26 cellular contexts compared by ENCODE assay signal in the genomic region with DNA sequence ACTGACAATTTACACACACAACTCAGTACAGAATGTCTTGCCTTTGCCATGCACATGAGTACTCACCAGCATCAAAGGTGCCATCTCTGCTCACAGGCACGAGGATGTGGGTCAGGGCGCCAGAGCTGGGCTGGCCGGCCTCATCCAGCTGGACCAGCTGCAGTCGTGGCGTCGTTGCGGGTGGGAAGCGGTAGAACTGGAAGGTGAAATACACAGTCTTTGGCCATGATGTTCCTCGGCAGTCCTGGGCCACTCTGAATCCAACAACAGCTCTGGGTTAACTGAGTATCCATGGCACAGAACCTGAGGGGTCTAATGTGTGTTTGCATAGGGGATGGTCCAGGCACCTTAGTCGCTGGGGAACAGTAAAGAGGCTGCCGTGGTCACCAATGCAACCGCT.
"Had no signal": no experiment of that assay in that cellular context is flagged by ENCODE, and none has a peak within 500 bp of the region (broad histone marks: within the 10 kb centered on the region; RNA-seq: fewer than 3 reads in every experiment).

No MANE protein-coding gene starts in this region.

- H3K4me1 Mint-ChIP-seq: activated B cell treated with CpG ODN at 0.5 μM for 24 hours; activated naive CD4-positive, alpha-beta T cell treated with anti-CD3 and anti-CD28 coated beads, Interleukin-2, amount 10 ng/mL, durations not matched to agents 7 days and 5 days; activated naive CD8-positive, alpha-beta T cell treated with anti-CD3 and anti-CD28 coated beads for 36 hours; T-cell had no signal

- H3K27me3 Mint-ChIP-seq: activated B cell treated with CpG ODN at 0.5 μM for 24 hours; activated CD4-positive, alpha-beta T cell treated with anti-CD3 and anti-CD28 coated beads, Interleukin-2, amount 10 ng/mL, durations not matched to agents 24 days and 14 days; activated CD8-positive, alpha-beta memory T cell treated with anti-CD3 and anti-CD28 coated beads, Interleukin-2, amount 10 ng/mL, durations not matched to agents 7 days and 5 days; activated naive CD4-positive, alpha-beta T cell treated with anti-CD3 and anti-CD28 coated beads, Interleukin-2, amount 10 ng/mL, durations not matched to agents 7 days and 5 days; activated naive CD8-positive, alpha-beta T cell treated with anti-CD3 and anti-CD28 coated beads for 36 hours; activated T-cell treated with anti-CD3 and anti-CD28 coated beads, Interleukin-2, amount 50 U/mL, for 24 hours; T-cell had no signal

- H3K27ac Mint-ChIP-seq: activated B cell treated with CpG ODN at 0.5 μM for 24 hours; activated CD4-positive, alpha-beta T cell treated with anti-CD3 and anti-CD28 coated beads, Interleukin-2, amount 10 ng/mL, durations not matched to agents 24 days and 14 days; activated CD8-positive, alpha-beta memory T cell treated with anti-CD3 and anti-CD28 coated beads, Interleukin-2, amount 10 ng/mL, durations not matched to agents 7 days and 5 days; activated naive CD4-positive, alpha-beta T cell treated with anti-CD3 and anti-CD28 coated beads, Interleukin-2, amount 10 ng/mL, durations not matched to agents 7 days and 5 days; activated naive CD8-positive, alpha-beta T cell treated with anti-CD3 and anti-CD28 coated beads for 36 hours; activated T-cell treated with anti-CD3 and anti-CD28 coated beads, Interleukin-2, amount 50 U/mL, for 24 hours; activated T-helper 1 cell treated with anti-CD3 and anti-CD28 coated beads, Interleukin-12 subunit alpha, Interleukin-12 subunit beta, Interleukin-2, Interleukin-4 antibody, amounts not matched to agents 30 ng/mL and 10 ng/mL and 1 ng/mL, durations not matched to agents 14 hours and 24 hours and 36 hours; T-cell had no signal

- H3K36me3 Mint-ChIP-seq: activated naive CD8-positive, alpha-beta T cell treated with anti-CD3 and anti-CD28 coated beads for 36 hours had no signal

- H3K36me3 ChIP-seq: brain microvascular endothelial cell had no signal

- H3K4me3 ChIP-seq: cardiac muscle cell, SK-N-MC had no signal

- ATAC-seq: activated CD8-positive, alpha-beta memory T cell treated with anti-CD3 and anti-CD28 coated beads, Interleukin-2, amount 10 ng/mL, durations not matched to agents 7 days and 5 days; PC-3; T-cell had no signal

- H3K27me3 ChIP-seq: brain microvascular endothelial cell, cardiac muscle cell had no signal

- H3K4me3 Mint-ChIP-seq: activated B cell treated with CpG ODN at 0.5 μM for 24 hours; activated CD4-positive, alpha-beta T cell treated with anti-CD3 and anti-CD28 coated beads, Interleukin-2, amount 10 ng/mL, durations not matched to agents 24 days and 14 days; activated CD8-positive, alpha-beta memory T cell treated with anti-CD3 and anti-CD28 coated beads, Interleukin-2, amount 10 ng/mL, durations not matched to agents 7 days and 5 days; activated naive CD4-positive, alpha-beta T cell treated with anti-CD3 and anti-CD28 coated beads, Interleukin-2, amount 10 ng/mL, durations not matched to agents 7 days and 5 days; activated naive CD8-positive, alpha-beta T cell treated with anti-CD3 and anti-CD28 coated beads for 36 hours; activated T-cell treated with anti-CD3 and anti-CD28 coated beads, Interleukin-2, amount 50 U/mL, for 24 hours; activated T-helper 1 cell treated with anti-CD3 and anti-CD28 coated beads, Interleukin-12 subunit alpha, Interleukin-12 subunit beta, Interleukin-2, Interleukin-4 antibody, amounts not matched to agents 30 ng/mL and 10 ng/mL and 1 ng/mL, durations not matched to agents 14 hours and 24 hours and 36 hours; T-cell had no signal

- H3K27ac ChIP-seq: brain microvascular endothelial cell, cardiac muscle cell, SK-N-MC had no signal

- H3K9me3 Mint-ChIP-seq: activated B cell treated with CpG ODN at 0.5 μM for 24 hours; activated CD4-positive, alpha-beta T cell treated with anti-CD3 and anti-CD28 coated beads, Interleukin-2, amount 10 ng/mL, durations not matched to agents 24 days and 14 days; activated naive CD4-positive, alpha-beta T cell treated with anti-CD3 and anti-CD28 coated beads, Interleukin-2, amount 10 ng/mL, durations not matched to agents 7 days and 5 days; activated naive CD8-positive, alpha-beta T cell treated with anti-CD3 and anti-CD28 coated beads for 36 hours; activated T-cell treated with anti-CD3 and anti-CD28 coated beads, Interleukin-2, amount 50 U/mL, for 24 hours; activated T-helper 1 cell treated with anti-CD3 and anti-CD28 coated beads, Interleukin-12 subunit alpha, Interleukin-12 subunit beta, Interleukin-2, Interleukin-4 antibody, amounts not matched to agents 30 ng/mL and 10 ng/mL and 1 ng/mL, durations not matched to agents 14 hours and 24 hours and 36 hours; T-cell had no signal

- DNase-seq: activated B cell treated with CpG ODN at 0.5 μM for 24 hours; activated CD4-positive, alpha-beta T cell treated with anti-CD3 and anti-CD28 coated beads for 1 hour; activated CD4-positive, alpha-beta T cell treated with anti-CD3 and anti-CD28 coated beads, Interleukin-2, amount 10 ng/mL, durations not matched to agents 24 days and 14 days; activated CD4-positive, alpha-beta T cell treated with anti-CD3 and anti-CD28 coated beads, Interleukin-2, amount 50 U/mL, for 48 hours; activated CD8-positive, alpha-beta memory T cell treated with anti-CD3 and anti-CD28 coated beads, Interleukin-2, amount 10 ng/mL, durations not matched to agents 7 days and 5 days; activated gamma-delta T cell; activated naive CD4-positive, alpha-beta T cell treated with anti-CD3 and anti-CD28 coated beads, Interleukin-2, amount 10 ng/mL, durations not matched to agents 7 days and 5 days; activated naive CD8-positive, alpha-beta T cell treated with anti-CD3 and anti-CD28 coated beads for 36 hours; activated T-cell treated with anti-CD3 and anti-CD28 coated beads, Interleukin-2, amount 50 U/mL, for 24 hours; brain microvascular endothelial cell; Kasumi-1; KBM-7; NCI-H1105 treated with DMSO at 0.1 percent for 48 hours; NCI-H1436 treated with DMSO at 0.1 percent for 48 hours; NCI-H187; NCI-H2081; NCI-H446; NCI-H524; PC-3; SIG-M5; T-helper 2 cell; T1000 had no signal
